In genomic region chr17:14152726-14153125, GRCh38 we compare ENCODE assay signal across 21 cellular contexts.
DNase-seq lines count a peak whose midpoint lies in the region; ATAC-seq and TF ChIP-seq lines count a peak whose summit lies in the region.
"Had no signal": no experiment of that assay in that cellular context is flagged by ENCODE, and none has a peak within 500 bp of the region (broad histone marks: within the 10 kb centered on the region; RNA-seq: fewer than 3 reads in every experiment).

No MANE protein-coding gene starts in this region.

- no peak overlapping the region for H3K4me3 ChIP-seq in right atrium auricular region
- no peak overlapping the region for H3K4me3 ChIP-seq in fibroblast of the aortic adventitia (ENCODE audit: low read depth, low read length)
- no peak overlapping the region for H3K4me3 ChIP-seq in right cardiac atrium (ENCODE audit: low read length)
- no peak overlapping the region for H3K4me3 ChIP-seq in MM.1S (ENCODE audit: low read length)
- H3K4me3 ChIP-seq: BLaER1, MG63, SJCRH30 had no signal

- no peak overlapping the region for H2AFZ ChIP-seq in MM.1S (ENCODE audit: low read length)

- no peaks in the 10 kb centered on the region for H3F3A ChIP-seq in MM.1S (ENCODE audit: insufficient read depth, low read length)

- no peaks in the 10 kb centered on the region for H3K36me3 ChIP-seq in right atrium auricular region
- no peaks in the 10 kb centered on the region for H3K36me3 ChIP-seq in MM.1S (replicated peaks; ENCODE audit: insufficient read depth, low read length)
- H3K36me3 ChIP-seq: MG63 had no signal

- in situ Hi-C loops in GM13976 (cut with MboI; ENCODE audit: low sequenced_read_pairs, unreplicated experiment): no loop called here

- DNase-seq in Right ventricle myocardium superior (peak; percentile 60), right atrium auricular region (ENCODE audit: low spot score) (no peak), fibroblast of the aortic adventitia (ENCODE audit: low read depth) (peak; percentile 67), right cardiac atrium (peak; percentile 38 to 64 (median 47)), GM13976 (ENCODE audit: low spot score) (no peak), SW480 (ENCODE audit: low spot score) (no peak), MM.1S (no peak)
- DNase-seq: CD4-positive, alpha-beta T cell; DMS53; KBM-7; MG63; NCI-H1048; NCI-H1417 treated with DMSO at 0.1 percent for 48 hours; NCI-H1694 treated with DMSO at 0.1 percent for 48 hours; NCI-H2081; NCI-H2227 treated with DMSO at 0.1 percent for 48 hours; NCI-H510A treated with DMSO at 0.1 percent for 48 hours; SJCRH30 had no signal

- H3K4me2 ChIP-seq in MM.1S (ENCODE audit: low read depth, low read length): no peak overlapping the region
- H3K4me2 ChIP-seq: BLaER1 had no signal

- H3K9me3 ChIP-seq in right atrium auricular region (no peaks in the 10 kb centered on the region), right cardiac atrium (ENCODE audit: control insufficient read depth, low read length) (no peaks in the 10 kb centered on the region), MM.1S (replicated peaks; ENCODE audit: insufficient read depth, low read length) (no peaks in the 10 kb centered on the region)
- H3K9me3 ChIP-seq: BLaER1, MG63, SJCRH30 had no signal

- TF ChIP-seq CTCF in right atrium auricular region (IDR thresholded peaks at IDR 0.05) (no peak), fibroblast of the aortic adventitia (IDR thresholded peaks at IDR 0.05; ENCODE audit: insufficient read depth, low read length) (no peak), GM13976 (IDR thresholded peaks at IDR 0.05; ENCODE audit: borderline replicate concordance, control extremely low read depth, extremely low read depth, insufficient read depth, missing control alignments) (no peak), MM.1S (IDR thresholded peaks at IDR 0.05; ENCODE audit: low read length) (no peak)

- H3K9ac ChIP-seq in MM.1S (ENCODE audit: low read length): no peak overlapping the region
- H3K9ac ChIP-seq: BLaER1 had no signal

- H3K79me2 ChIP-seq in MM.1S (ENCODE audit: low read length): peaks cover 27% of the 10 kb centered on the region; the same call in 1 of the 2 replicates

- 31% methylated on average over 4 of the region's 4 CpGs for WGBS in right cardiac atrium

- no peak overlapping the region for H3K27ac ChIP-seq in right atrium auricular region
- H3K27ac ChIP-seq in right cardiac atrium (ENCODE audit: low read length): no peak overlapping the region
- H3K27ac ChIP-seq in MM.1S (ENCODE audit: low read length): no peak overlapping the region
- H3K27ac ChIP-seq: BLaER1, SJCRH30 had no signal

- H3K9me2 ChIP-seq in MM.1S (replicated peaks; ENCODE audit: insufficient read depth, low read length): no peaks in the 10 kb centered on the region

- H3K27me3 ChIP-seq in right atrium auricular region (no peaks in the 10 kb centered on the region), right cardiac atrium (ENCODE audit: control insufficient read depth, insufficient read depth) (no peaks in the 10 kb centered on the region), MM.1S (replicated peaks; ENCODE audit: insufficient read depth, low read length) (no peaks in the 10 kb centered on the region)
- H3K27me3 ChIP-seq: BLaER1, MG63, SJCRH30 had no signal

- intact Hi-C loops in Right ventricle myocardium superior (cut with DNase I) (no loop called here), right cardiac atrium (cut with DNase I) (no loop called here)

- ATAC-seq in Right ventricle myocardium superior (ENCODE audit: poor library complexity) (peak; percentile 93), right cardiac atrium (peak; percentile 89 to 91)
- ATAC-seq: HCT116, SK-N-SH treated with all-trans-retinoic acid at 6 μM for 48 hours had no signal

- H3K4me1 ChIP-seq in right atrium auricular region (peaks cover 0 to 6% of the 10 kb centered on the region in 2 donors), right cardiac atrium (ENCODE audit: control insufficient read depth, insufficient read depth, low read length) (peaks cover 5% of the 10 kb centered on the region), MM.1S (ENCODE audit: low read length) (no peaks in the 10 kb centered on the region)
- H3K4me1 ChIP-seq: BLaER1 had no signal

- no peaks in the 10 kb centered on the region for H4K20me1 ChIP-seq in MM.1S (ENCODE audit: insufficient read depth, low read length)
- H4K20me1 ChIP-seq: BLaER1 had no signal

Comparison
In these comparisons a context has a peak if more than half of its experiments do, and no peak if none do; other contexts are left out.
1. DNase-seq: peak in Right ventricle myocardium superior (single experiment), fibroblast of the aortic adventitia (single experiment) and right cardiac atrium (3 of 3); none in right atrium auricular region (single experiment), GM13976 (single experiment), SW480 (single experiment) and MM.1S (single experiment).